28 cellular contexts compared by ENCODE assay signal in the genomic region with DNA sequence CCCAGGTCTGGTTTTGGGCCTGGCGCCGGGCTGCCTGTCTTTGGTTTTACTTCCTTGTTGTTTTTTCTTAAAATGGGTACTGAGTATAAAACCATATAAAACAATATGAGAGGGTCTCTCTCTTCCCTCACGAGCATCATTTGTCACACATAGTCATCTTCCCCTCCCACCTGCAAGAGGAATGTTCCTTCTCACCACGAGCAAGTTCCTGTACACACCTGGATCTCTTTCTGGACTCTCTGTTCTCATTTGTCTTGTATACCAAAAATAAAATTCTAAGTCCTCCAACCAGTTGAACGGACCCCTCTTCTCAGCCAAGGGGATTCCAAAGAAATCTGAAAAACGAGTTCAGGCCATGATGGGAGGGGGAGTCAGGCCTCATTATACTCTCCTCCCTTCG. TPM values are rescaled to one million over a fixed set of nuclear protein-coding genes. Genes with fewer than 3 reads are reported as not detected.
"Had no signal": no experiment of that assay in that cellular context is flagged by ENCODE, and none has a peak within 500 bp of the region (broad histone marks: within the 10 kb centered on the region; RNA-seq: fewer than 3 reads in every experiment).

No MANE protein-coding gene starts in this region.

- H3K27ac ChIP-seq: ascending aorta, neural progenitor cell, parathyroid adenoma, thoracic aorta had no signal

- H3K4me3 ChIP-seq: ascending aorta, neural progenitor cell had no signal

- H3K4me1 Mint-ChIP-seq: activated CD4-positive, alpha-beta T cell treated with anti-CD3 and anti-CD28 coated beads, Interleukin-2, amount 10 ng/mL, durations not matched to agents 24 days and 14 days; activated naive CD8-positive, alpha-beta T cell treated with anti-CD3 and anti-CD28 coated beads for 36 hours had no signal

- H3K4me1 ChIP-seq: esophagus muscularis mucosa, neural progenitor cell, parathyroid adenoma, right lobe of liver had no signal

- H3K27me3 Mint-ChIP-seq: activated CD8-positive, alpha-beta T cell treated with anti-CD3 and anti-CD28 coated beads for 36 hours; activated naive CD8-positive, alpha-beta T cell treated with anti-CD3 and anti-CD28 coated beads for 36 hours; dendritic cell treated with granulocyte-macrophage colony-stimulating factor and Interleukin-4, amounts not matched to agents 40 ng/mL and 50 ng/mL, for 4 days; naive thymus-derived CD4-positive, alpha-beta T cell; stimulated activated naive CD8-positive, alpha-beta T cell treated with anti-CD3 and anti-CD28 coated beads, Interleukin-15, Interleukin-2, amounts not matched to agents 100 ng/mL and 50 ng/mL, for 24 hours had no signal

- H3K27ac Mint-ChIP-seq: activated CD4-positive, alpha-beta T cell treated with anti-CD3 and anti-CD28 coated beads, Interleukin-2, amount 10 ng/mL, durations not matched to agents 24 days and 14 days; activated CD8-positive, alpha-beta T cell treated with anti-CD3 and anti-CD28 coated beads for 36 hours; activated naive CD4-positive, alpha-beta T cell treated with anti-CD3 and anti-CD28 coated beads for 36 hours; activated naive CD8-positive, alpha-beta T cell treated with anti-CD3 and anti-CD28 coated beads for 36 hours; dendritic cell treated with granulocyte-macrophage colony-stimulating factor and Interleukin-4, amounts not matched to agents 40 ng/mL and 50 ng/mL, for 4 days; endodermal cell; neural progenitor cell; stimulated activated naive CD8-positive, alpha-beta T cell treated with anti-CD3 and anti-CD28 coated beads, Interleukin-15, Interleukin-2, amounts not matched to agents 100 ng/mL and 50 ng/mL, for 24 hours had no signal

- H3K4me3 Mint-ChIP-seq: activated CD4-positive, alpha-beta T cell treated with anti-CD3 and anti-CD28 coated beads, Interleukin-2, amount 10 ng/mL, durations not matched to agents 24 days and 14 days; activated CD8-positive, alpha-beta T cell treated with anti-CD3 and anti-CD28 coated beads for 36 hours; activated naive CD4-positive, alpha-beta T cell treated with anti-CD3 and anti-CD28 coated beads for 36 hours; activated naive CD8-positive, alpha-beta T cell treated with anti-CD3 and anti-CD28 coated beads for 36 hours; dendritic cell treated with granulocyte-macrophage colony-stimulating factor and Interleukin-4, amounts not matched to agents 40 ng/mL and 50 ng/mL, for 4 days; endodermal cell; naive thymus-derived CD4-positive, alpha-beta T cell; neural progenitor cell; stimulated activated naive CD8-positive, alpha-beta T cell treated with anti-CD3 and anti-CD28 coated beads, Interleukin-15, Interleukin-2, amounts not matched to agents 100 ng/mL and 50 ng/mL, for 24 hours had no signal

- H3K27me3 ChIP-seq: ascending aorta, esophagus muscularis mucosa, neural progenitor cell, right lobe of liver had no signal

- H3K9me3 Mint-ChIP-seq: activated CD4-positive, alpha-beta T cell treated with anti-CD3 and anti-CD28 coated beads, Interleukin-2, amount 10 ng/mL, durations not matched to agents 24 days and 14 days; activated naive CD4-positive, alpha-beta T cell treated with anti-CD3 and anti-CD28 coated beads for 36 hours; activated naive CD8-positive, alpha-beta T cell treated with anti-CD3 and anti-CD28 coated beads for 36 hours; dendritic cell treated with granulocyte-macrophage colony-stimulating factor and Interleukin-4, amounts not matched to agents 40 ng/mL and 50 ng/mL, for 4 days; naive thymus-derived CD4-positive, alpha-beta T cell; stimulated activated naive CD8-positive, alpha-beta T cell treated with anti-CD3 and anti-CD28 coated beads, Interleukin-15, Interleukin-2, amounts not matched to agents 100 ng/mL and 50 ng/mL, for 24 hours had no signal

- H3K36me3 ChIP-seq: ascending aorta, esophagus muscularis mucosa, neural progenitor cell, right lobe of liver, thoracic aorta had no signal

- DNase-seq: activated CD4-positive, alpha-beta T cell treated with anti-CD3 and anti-CD28 coated beads, Interleukin-2, amount 10 ng/mL, durations not matched to agents 24 days and 14 days; activated CD4-positive, CD25-positive, alpha-beta regulatory T cell treated with anti-CD3 and anti-CD28 coated beads, Interleukin-2, amount 50 U/mL, for 72 hours; activated CD8-positive, alpha-beta T cell treated with anti-CD3 and anti-CD28 coated beads for 36 hours; activated effector memory CD4-positive, alpha-beta T cell treated with anti-CD3 and anti-CD28 coated beads, Interleukin-2, amount 50 U/mL, for 16 hours; activated naive CD4-positive, alpha-beta T cell treated with anti-CD3 and anti-CD28 coated beads for 36 hours; activated naive CD8-positive, alpha-beta T cell treated with anti-CD3 and anti-CD28 coated beads for 36 hours; central memory CD4-positive, alpha-beta T cell; endodermal cell; foreskin melanocyte; glutamatergic neuron; left cardiac atrium; midbrain; naive thymus-derived CD4-positive, alpha-beta T cell; occipital lobe; stimulated activated CD4-positive, alpha-beta T cell treated with anti-CD3 and anti-CD28 coated beads, Interleukin-12 subunit alpha, Interleukin-12 subunit beta, amount 100 ng/mL, for 4 hours; stimulated activated CD4-positive, alpha-beta T cell treated with anti-CD3 and anti-CD28 coated beads, Interleukin-4, amount 100 ng/mL, for 1 hour; T-helper 2 cell had no signal

- H3K9me3 ChIP-seq: ascending aorta, esophagus muscularis mucosa, right lobe of liver, thoracic aorta had no signal

- H3K36me3 Mint-ChIP-seq: naive thymus-derived CD4-positive, alpha-beta T cell had no signal

- ATAC-seq: activated CD8-positive, alpha-beta T cell treated with anti-CD3 and anti-CD28 coated beads for 36 hours; naive thymus-derived CD4-positive, alpha-beta T cell; SK-N-SH treated with all-trans-retinoic acid at 6 μM for 48 hours had no signal

RNA-seq across cellular contexts. Expression of a gene that starts 10.9 kb away (rescaled TPM):
- total RNA-seq: activated CD4-positive, alpha-beta T cell treated with anti-CD3 and anti-CD28 coated beads, Interleukin-2, amount 10 ng/mL, durations not matched to agents 24 days and 14 days; activated CD8-positive, alpha-beta T cell treated with anti-CD3 and anti-CD28 coated beads for 36 hours; activated naive CD8-positive, alpha-beta T cell treated with anti-CD3 and anti-CD28 coated beads for 36 hours; ascending aorta; endodermal cell; liver; occipital lobe; subcutaneous adipose tissue had no signal
- polyA plus RNA-seq: liver; naive thymus-derived CD4-positive, alpha-beta T cell had no signal

RNA-seq across cellular contexts. Expression of a gene that starts 22.5 kb away (rescaled TPM):
- total RNA-seq: activated CD4-positive, alpha-beta T cell treated with anti-CD3 and anti-CD28 coated beads, Interleukin-2, amount 10 ng/mL, durations not matched to agents 24 days and 14 days; activated CD8-positive, alpha-beta T cell treated with anti-CD3 and anti-CD28 coated beads for 36 hours; activated naive CD4-positive, alpha-beta T cell treated with anti-CD3 and anti-CD28 coated beads for 36 hours; activated naive CD8-positive, alpha-beta T cell treated with anti-CD3 and anti-CD28 coated beads for 36 hours; naive thymus-derived CD4-positive, alpha-beta T cell had no signal
- polyA plus RNA-seq: naive thymus-derived CD4-positive, alpha-beta T cell had no signal

RNA-seq across cellular contexts. Expression of a gene that starts 27.8 kb away (rescaled TPM):
- total RNA-seq: activated CD4-positive, alpha-beta T cell treated with anti-CD3 and anti-CD28 coated beads, Interleukin-2, amount 10 ng/mL, durations not matched to agents 24 days and 14 days; activated CD8-positive, alpha-beta T cell treated with anti-CD3 and anti-CD28 coated beads for 36 hours; activated naive CD4-positive, alpha-beta T cell treated with anti-CD3 and anti-CD28 coated beads for 36 hours; activated naive CD8-positive, alpha-beta T cell treated with anti-CD3 and anti-CD28 coated beads for 36 hours; ascending aorta; endodermal cell; naive thymus-derived CD4-positive, alpha-beta T cell; occipital lobe had no signal
- polyA plus RNA-seq: naive thymus-derived CD4-positive, alpha-beta T cell had no signal
